Comparison of ENCODE assay signal across 21 cellular contexts in the genomic region with DNA sequence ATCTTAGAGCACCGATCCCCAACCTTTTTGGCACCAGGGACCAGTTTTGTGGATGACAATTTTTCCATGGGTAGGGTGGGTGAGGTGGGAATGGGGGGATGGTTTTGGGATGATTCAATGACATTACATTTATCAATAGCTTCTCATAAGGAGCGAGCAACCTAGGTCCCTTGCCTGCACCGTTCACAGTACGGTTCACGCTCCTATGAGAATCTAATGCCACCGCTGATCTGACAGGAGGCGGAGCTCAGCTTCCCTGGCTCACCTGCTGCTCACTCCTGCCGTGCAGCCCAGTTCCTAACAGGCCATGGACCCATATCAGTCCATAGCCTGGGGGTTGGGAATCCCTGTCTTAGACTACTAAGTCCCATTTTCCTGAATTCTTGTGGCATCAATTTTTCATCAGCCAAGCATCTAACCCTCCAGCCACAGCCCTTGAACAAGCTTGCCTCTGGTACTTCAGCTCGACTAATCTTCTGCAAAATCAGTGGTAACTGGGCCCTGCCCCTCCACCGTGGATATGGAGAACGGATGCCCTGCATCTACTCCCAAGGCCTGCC.
"Had no signal": no experiment of that assay in that cellular context is flagged by ENCODE, and none has a peak within 500 bp of the region (broad histone marks: within the 10 kb centered on the region; RNA-seq: fewer than 3 reads in every experiment).

No MANE protein-coding gene starts in this region.

- H3K4me1 ChIP-seq: colonic mucosa, esophagus squamous epithelium, gastroesophageal sphincter, left ventricle myocardium inferior, sigmoid colon, thyroid gland had no signal

- ATAC-seq: gastroesophageal sphincter; stimulated activated naive B cell treated with anti-CD40 and anti-IgM and Interleukin-4, amounts not matched to agents 10 μg/mL and 1 μg/mL and 100 μg/mL, for 72 hours had no signal

- H3K27me3 ChIP-seq: colonic mucosa, esophagus squamous epithelium, neutrophil, sigmoid colon, thyroid gland had no signal

- DNase-seq: cerebellar nuclear complex; colonic mucosa; dermis blood vessel endothelial cell; esophagus squamous epithelium; foreskin fibroblast; glutamatergic neuron; islet precursor cell; left ventricle myocardium inferior; mesenchymal stem cell; naive B cell; nephron progenitor cell; posterior cingulate gyrus; sigmoid colon; stimulated activated CD4-positive, alpha-beta T cell treated with anti-CD3 and anti-CD28 coated beads, Interleukin-2, amount 100 ng/mL, for 24 hours; stimulated activated CD4-positive, alpha-beta T cell treated with anti-CD3 and anti-CD28 coated beads, Interleukin-4, amount 100 ng/mL, for 4 hours; stimulated activated naive B cell treated with anti-CD40 and anti-IgM and Interleukin-4, amounts not matched to agents 10 μg/mL and 1 μg/mL and 100 μg/mL, for 72 hours; thyroid gland had no signal

- H3K9me3 ChIP-seq: colonic mucosa, esophagus squamous epithelium, neutrophil, sigmoid colon, thyroid gland had no signal

- H3K36me3 ChIP-seq: colonic mucosa, esophagus squamous epithelium, gastroesophageal sphincter, left ventricle myocardium inferior, neutrophil, sigmoid colon, thyroid gland had no signal

- H3K27ac ChIP-seq: colonic mucosa, esophagus squamous epithelium, gastroesophageal sphincter, left ventricle myocardium inferior, neutrophil, sigmoid colon, skin epidermis, thyroid gland had no signal

- H3K4me3 ChIP-seq: colonic mucosa, esophagus squamous epithelium, gastroesophageal sphincter, left ventricle myocardium inferior, lung, sigmoid colon, skin epidermis, thyroid gland had no signal
